8 cellular contexts compared by ENCODE assay signal in genomic region chr4:52751349-52751911, GRCh38. TPM values are rescaled to one million over a fixed set of nuclear protein-coding genes. Genes with fewer than 3 reads are reported as not detected.
DNase-seq lines count a peak whose midpoint lies in the region; ATAC-seq and TF ChIP-seq lines count a peak whose summit lies in the region.

TSS of gene ERVMER34-1 (minus strand) at chr4:52751425. CDS start at chr4:52745520, 5,905 bp downstream.

- no peak for DNase-seq in AG04449 (ENCODE audit: low read depth, low spot score)
- peak; percentile 56 for DNase-seq in HT-29 (ENCODE audit: low spot score)
- DNase-seq in adrenal gland = peak; percentile 70 to 82 (median 74)
- peak; percentile 49 to 83 (median 82) for DNase-seq in right cardiac atrium
- peak; percentile 68 for DNase-seq in prostate gland (ENCODE audit: low spot score)
- DNase-seq in NCI-H2196 (lab: John Stamatoyannopoulos, UW; ENCODE audit: unreplicated experiment) = no peak
- no peak for DNase-seq in DMS79 treated with DMSO at 0.1 percent for 48 hours (lab: John Stamatoyannopoulos, UW)

- H3K27ac ChIP-seq in adrenal gland = peak within 1 kb of the TSS in 1 of 5 donors; percentile 13
- no peak within 1 kb of the TSS for H3K27ac ChIP-seq in right cardiac atrium (ENCODE audit: low read length)
- H3K27ac ChIP-seq in prostate gland = peak within 1 kb of the TSS; percentile 35 to 55

- H3K36me3 ChIP-seq in adrenal gland (replicated peaks in 1 of 2) = no peaks in the 10 kb centered on the region
- H3K36me3 ChIP-seq in prostate gland = no peaks in the 10 kb centered on the region

- WGBS in adrenal gland, 4 donors = 4 to 11% (median 5%) methylated on average over 13 to 38 of the region's 38 CpGs
- 5% methylated on average over 38 of the region's 38 CpGs for WGBS in right cardiac atrium
- 5% methylated on average over 38 of the region's 38 CpGs for WGBS in prostate gland

- H3K4me3 ChIP-seq in AG04449 (ENCODE audit: low read depth, low read length) (peak within 1 kb of the TSS; percentile 55), adrenal gland (peak within 1 kb of the TSS in 3 of 4 donors; percentile 7 to 80 (median 14)), right cardiac atrium (ENCODE audit: low read length) (peak within 1 kb of the TSS; percentile 37), prostate gland (peak within 1 kb of the TSS; percentile 34 to 48)

- H3K4me1 ChIP-seq in adrenal gland (replicated peaks in 1 of 2) (peaks cover 4 to 10% of the 10 kb centered on the region in 2 donors), right cardiac atrium (ENCODE audit: control insufficient read depth, insufficient read depth, low read length) (no peaks in the 10 kb centered on the region), prostate gland (replicated peaks) (no peaks in the 10 kb centered on the region)

- ATAC-seq in right cardiac atrium (peak; percentile 96), HG02840 (IDR thresholded peaks at IDR 0.05; ENCODE audit: low FRiP score, unreplicated experiment) (no peak)

- no peak for TF ChIP-seq CTCF in AG04449 (IDR thresholded peaks at IDR 0.05; ENCODE audit: insufficient read depth, low read length, missing control alignments)
- no peak for TF ChIP-seq CTCF in adrenal gland (IDR thresholded peaks at IDR 0.05)
- no peak for TF ChIP-seq CTCF in prostate gland (IDR thresholded peaks at IDR 0.05)

- TF ChIP-seq POLR2A in adrenal gland (IDR thresholded peaks at IDR 0.05) (no peak), prostate gland (IDR thresholded peaks at IDR 0.05) (no peak)

- POLR2A ChIA-PET in AG04449 (lab: Yijun Ruan, JAX) = no interaction called here

- H3K27me3 ChIP-seq in adrenal gland = no peaks in the 10 kb centered on the region
- no peaks in the 10 kb centered on the region for H3K27me3 ChIP-seq in right cardiac atrium (ENCODE audit: control insufficient read depth, insufficient read depth)
- H3K27me3 ChIP-seq in prostate gland (replicated peaks; ENCODE audit: insufficient read depth) = no peaks in the 10 kb centered on the region

- intact Hi-C loops in adrenal gland (cut with DNase I) (no loop called here), right cardiac atrium (cut with DNase I) (loop anchor here in 1 of 4 donors (10.0 kb wide), 1 partner anchor 113 kb away; the partner anchor contains the start of gene RASL11B), prostate gland (cut with DNase I) (no loop called here)

- CTCF ChIA-PET in AG04449 (lab: Yijun Ruan, JAX) = interaction anchor here (1.9 kb wide), 1 partner anchor 231 kb away, joined by 5 read pairs; no protein-coding TSS in a partner anchor

- H3K9me3 ChIP-seq in adrenal gland (replicated peaks in 1 of 3) (no peaks in the 10 kb centered on the region), right cardiac atrium (ENCODE audit: control insufficient read depth, low read length) (no peaks in the 10 kb centered on the region), prostate gland (no peaks in the 10 kb centered on the region)

RNA-seq across cellular contexts. Expression of gene ERVMER34-1, which starts in this region (rescaled TPM):
- 2.9 and 4.6 TPM in 2 replicates for total RNA-seq in HT-29 (2014; rRNA removed; shearing (Covaris generic))
- total RNA-seq in adrenal gland (1 to 10 TPM in 5 of 8 donors, under 1 TPM in 3; 0.32 to 1.7 (median 1.1) TPM), right cardiac atrium (1 to 10 TPM; 1.0 to 3.8 (median 2.9) TPM), prostate gland (1 to 10 TPM; 1.2 to 1.4 TPM)
- polyA plus RNA-seq in adrenal gland (1 to 10 TPM in 1 of 3 donors, under 1 TPM in 2; 0.32 to 2.1 (median 0.44) TPM), right cardiac atrium (2.3 TPM)

Comparison
In these comparisons a context has a peak if more than half of its experiments do, and no peak if none do; other contexts are left out.
1. DNase-seq: peak in HT-29 (single experiment), adrenal gland (7 of 7), right cardiac atrium (3 of 3) and prostate gland (single experiment); none in AG04449 (single experiment), NCI-H2196 (single experiment) and DMS79 treated with DMSO at 0.1 percent for 48 hours (single experiment).
2. Peak in every context shown above with its lines, with median percentiles within 50 percentile points of each other: H3K4me3 ChIP-seq.